8 cellular contexts compared by ENCODE assay signal in the genomic region with DNA sequence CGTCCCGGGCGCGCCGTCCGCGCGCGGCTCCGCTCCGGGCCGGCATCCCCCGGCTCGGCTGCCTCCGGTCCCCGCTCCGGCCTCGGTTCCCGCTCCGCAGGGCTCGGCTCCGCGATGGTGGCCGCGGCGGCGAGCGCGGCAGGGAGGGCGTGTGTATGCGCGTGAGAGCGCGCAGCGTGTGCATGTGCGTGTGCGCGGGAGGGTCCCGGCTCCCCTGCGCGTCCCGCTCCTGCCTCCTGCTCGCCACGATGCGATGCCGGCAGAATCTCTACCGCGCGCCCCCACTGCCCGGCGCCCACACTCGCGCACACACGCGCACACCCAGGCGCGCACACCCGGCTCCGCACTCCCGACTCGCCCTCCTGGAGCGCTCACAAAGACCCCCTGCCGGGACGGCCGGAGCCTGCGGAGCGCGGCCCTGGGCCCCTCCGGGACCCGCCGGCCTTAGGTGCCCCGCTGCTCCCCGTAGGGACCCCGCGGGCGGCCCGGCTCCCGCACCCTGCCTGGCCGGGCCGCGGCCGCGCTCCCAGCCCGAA.
A peak's percentile ranks its signal among the peaks of the same experiment; 100 is the strongest.
DNase-seq lines count a peak whose midpoint lies in the region; ATAC-seq and TF ChIP-seq lines count a peak whose summit lies in the region.

No MANE protein-coding gene starts in this region.

- peak overlapping the region; percentile 51 to 72 for H3K4me3 Mint-ChIP-seq in H9
- peak overlapping the region in 2 of 3 experiments; percentile 54 to 71 for H3K4me3 Mint-ChIP-seq in nephron
- no peak overlapping the region for H3K4me3 Mint-ChIP-seq in activated CD8-positive, alpha-beta memory T cell treated with anti-CD3 and anti-CD28 coated beads, Interleukin-2, amount 10 ng/mL, durations not matched to agents 7 days and 5 days
- no peak overlapping the region for H3K4me3 Mint-ChIP-seq in activated CD8-positive, alpha-beta T cell treated with anti-CD3 and anti-CD28 coated beads, Interleukin-2, amount 10 ng/mL, durations not matched to agents 7 days and 5 days

- H3K14ac ChIP-seq in H9 (ENCODE audit: insufficient read depth, low read length) = no peak overlapping the region

- ATAC-seq in activated CD8-positive, alpha-beta memory T cell treated with anti-CD3 and anti-CD28 coated beads, Interleukin-2, amount 10 ng/mL, durations not matched to agents 7 days and 5 days = no peak
- no peak for ATAC-seq in activated CD8-positive, alpha-beta T cell treated with anti-CD3 and anti-CD28 coated beads, Interleukin-2, amount 10 ng/mL, durations not matched to agents 7 days and 5 days

- peak overlapping the region; percentile 93 for H3K4me3 ChIP-seq in A673 (ENCODE audit: low read depth, low read length, poor library complexity, severe bottlenecking)
- peak overlapping the region in 2 of 3 experiments; percentile 11 to 28 for H3K4me3 ChIP-seq in mammary epithelial cell (replicated peaks in 1 of 3; ENCODE audit: insufficient read depth in 1 of 3, low read depth in 2 of 3, low read length in 3 of 3)

- no peaks in the 10 kb centered on the region for H3K79me1 ChIP-seq in H9 (ENCODE audit: insufficient read depth, low read depth, low read length, poor library complexity, severe bottlenecking)

- H2AFZ ChIP-seq in H9 (ENCODE audit: low read length) = no peak overlapping the region
- H2AFZ ChIP-seq in mammary epithelial cell (ENCODE audit: low read depth, low read length) = peak overlapping the region; percentile 21

- H3K4ac ChIP-seq in H9 (ENCODE audit: low read depth, low read length) = no peak overlapping the region

- no peak overlapping the region for H4K5ac ChIP-seq in H9 (ENCODE audit: insufficient read length, low read depth, low read length)

- in situ Hi-C loops in mammary epithelial cell (cut with MboI; ENCODE audit: low sequenced_read_pairs in 2 of 2) = loop anchor here (25.0 kb wide), 2 partner anchors 182 to 707 kb away; a partner anchor contains a TSS

- H3K23ac ChIP-seq in H9 (ENCODE audit: insufficient read length, low read depth, low read length) = no peak overlapping the region

- H3K23me2 ChIP-seq in H9 (ENCODE audit: insufficient read length, low read depth, low read length, poor library complexity, severe bottlenecking) = no peaks in the 10 kb centered on the region

- H3K27me3 Mint-ChIP-seq in H9 (ENCODE audit: low read depth) (peaks cover 77% of the 10 kb centered on the region), nephron (ENCODE audit: low read depth) (peaks cover 74% of the 10 kb centered on the region)
- H3K27me3 Mint-ChIP-seq in activated CD8-positive, alpha-beta memory T cell treated with anti-CD3 and anti-CD28 coated beads, Interleukin-2, amount 10 ng/mL, durations not matched to agents 7 days and 5 days = peaks cover 47% of the 10 kb centered on the region
- H3K27me3 Mint-ChIP-seq in activated CD8-positive, alpha-beta T cell treated with anti-CD3 and anti-CD28 coated beads, Interleukin-2, amount 10 ng/mL, durations not matched to agents 7 days and 5 days (ENCODE audit: low read depth) = peaks cover 47% of the 10 kb centered on the region

- H4K20me1 ChIP-seq in H9 (ENCODE audit: control insufficient read depth, insufficient read depth, insufficient read length) (no peaks in the 10 kb centered on the region), mammary epithelial cell (ENCODE audit: insufficient read depth, low read length) (no peaks in the 10 kb centered on the region)

- dilution Hi-C loops in mammary epithelial cell (cut with HindIII; ENCODE audit: low sequenced_read_pairs) = no loop called here

- no TSS peak for BruUV-seq in A673 (replicated peaks; lab: Mats Ljungman, UMichigan)
- BruUV-seq in mammary epithelial cell (replicated peaks; lab: Mats Ljungman, UMichigan) = no TSS peak

- H3K79me2 ChIP-seq in H9 (ENCODE audit: insufficient read depth, low read length) (no peaks in the 10 kb centered on the region), mammary epithelial cell (ENCODE audit: insufficient read depth, low read length) (no peaks in the 10 kb centered on the region)

- H3K27ac ChIP-seq in A673 (ENCODE audit: low read depth, low read length, poor library complexity, severe bottlenecking) (peak overlapping the region; percentile 91), H9 (ENCODE audit: insufficient read length, low read depth, low read length) (no peak overlapping the region), mammary epithelial cell (ENCODE audit: insufficient read depth, low read depth, low read length) (no peak overlapping the region)

- no peak for TF ChIP-seq CTCF in A673 (conservative IDR thresholded peaks at IDR 0.05; ENCODE audit: low read depth, low read length)
- TF ChIP-seq CTCF in H9 (conservative IDR thresholded peaks at IDR 0.05) = no peak
- no peak for TF ChIP-seq CTCF in mammary epithelial cell (conservative IDR thresholded peaks at IDR 0.05 in 1 of 2, IDR thresholded peaks at IDR 0.05 in 1 of 2; ENCODE audit: extremely low read depth in 1 of 2, insufficient read depth in 1 of 2, low read depth in 1 of 2, low read length in 2 of 2)
- no peak for TF ChIP-seq CTCF in nephron (IDR thresholded peaks at IDR 0.05; ENCODE audit: unreplicated experiment in 3 of 3)

- H2BK120ac ChIP-seq in H9 (ENCODE audit: low read depth, low read length, poor library complexity, severe bottlenecking) = no peak overlapping the region

- peak overlapping the region; percentile 18 for H3K4me2 ChIP-seq in H9 (ENCODE audit: insufficient read depth, insufficient read length, low read length)
- H3K4me2 ChIP-seq in mammary epithelial cell (ENCODE audit: insufficient read depth, low read depth, low read length) = peak overlapping the region; percentile 68

- no peaks in the 10 kb centered on the region for H3K27me3 ChIP-seq in A673 (replicated peaks; ENCODE audit: insufficient read depth, low read depth, low read length, poor library complexity)
- peaks cover 22% of the 10 kb centered on the region; the same call in 1 of the 2 replicates for H3K27me3 ChIP-seq in H9 (ENCODE audit: insufficient read depth, low read length)
- peaks cover 35% of the 10 kb centered on the region for H3K27me3 ChIP-seq in mammary epithelial cell (ENCODE audit: insufficient read depth, low read length)

- DNase-seq in A673 (ENCODE audit: low spot score) = peak; percentile 81
- DNase-seq in H9 = no peak
- DNase-seq in mammary epithelial cell = peak; percentile 7
- no peak for DNase-seq in activated CD8-positive, alpha-beta memory T cell treated with anti-CD3 and anti-CD28 coated beads, Interleukin-2, amount 10 ng/mL, durations not matched to agents 7 days and 5 days
- no peak for DNase-seq in activated effector memory CD4-positive, alpha-beta T cell treated with Interleukin-2 at 50 U/mL for 16 hours
- no peak for DNase-seq in activated CD4-positive, alpha-beta T cell treated with anti-CD3 and anti-CD28 coated beads, Interleukin-2, amount 50 U/mL, for 48 hours
- DNase-seq in activated CD8-positive, alpha-beta T cell treated with anti-CD3 and anti-CD28 coated beads, Interleukin-2, amount 10 ng/mL, durations not matched to agents 7 days and 5 days = no peak

- no peak overlapping the region for H3T11ph ChIP-seq in H9 (ENCODE audit: low read length)

- H3K9ac ChIP-seq in H9 (ENCODE audit: extremely low read depth, insufficient read length, low read length) (no peak overlapping the region), mammary epithelial cell (ENCODE audit: insufficient read depth, low read length) (no peak overlapping the region)

- intact Hi-C loops in A673 (cut with micrococcal nuclease; ENCODE audit: unreplicated experiment) = loop anchor here (2.0 kb wide), 1 partner anchor 633 kb away; no protein-coding TSS in a partner anchor
- intact Hi-C loops in mammary epithelial cell (cut with micrococcal nuclease) = no loop called here

- H3K9me3 Mint-ChIP-seq in H9 (no peaks in the 10 kb centered on the region; a peak in 2 of 5 replicates), nephron (no peaks in the 10 kb centered on the region)
- no peaks in the 10 kb centered on the region for H3K9me3 Mint-ChIP-seq in activated CD8-positive, alpha-beta memory T cell treated with anti-CD3 and anti-CD28 coated beads, Interleukin-2, amount 10 ng/mL, durations not matched to agents 7 days and 5 days (ENCODE audit: low read depth)
- H3K9me3 Mint-ChIP-seq in activated CD8-positive, alpha-beta T cell treated with anti-CD3 and anti-CD28 coated beads, Interleukin-2, amount 10 ng/mL, durations not matched to agents 7 days and 5 days (ENCODE audit: insufficient read depth) = no peaks in the 10 kb centered on the region

- no peak overlapping the region for H2BK15ac ChIP-seq in H9 (ENCODE audit: low read depth, low read length)

- POLR2A ChIA-PET in A673 (lab: Charles Lee; ENCODE audit: low non-redundant PET) = no interaction called here
- POLR2A ChIA-PET in activated CD8-positive, alpha-beta T cell treated with anti-CD3 and anti-CD28 coated beads, Interleukin-2, amount 10 ng/mL, durations not matched to agents 7 days and 5 days (lab: Charles Lee) = no interaction called here

- no peak overlapping the region for H2BK12ac ChIP-seq in H9 (ENCODE audit: insufficient read length, low read depth, low read length)

- no peak overlapping the region for H4K91ac ChIP-seq in H9 (ENCODE audit: insufficient read length, low read depth, low read length)

- H2BK20ac ChIP-seq in H9 (ENCODE audit: low read depth, low read length, poor library complexity, severe bottlenecking) = no peak overlapping the region

- H3K27ac Mint-ChIP-seq in H9 = no peak overlapping the region
- no peak overlapping the region for H3K27ac Mint-ChIP-seq in nephron
- no peak overlapping the region for H3K27ac Mint-ChIP-seq in activated CD8-positive, alpha-beta memory T cell treated with anti-CD3 and anti-CD28 coated beads, Interleukin-2, amount 10 ng/mL, durations not matched to agents 7 days and 5 days
- H3K27ac Mint-ChIP-seq in activated CD8-positive, alpha-beta T cell treated with anti-CD3 and anti-CD28 coated beads, Interleukin-2, amount 10 ng/mL, durations not matched to agents 7 days and 5 days = no peak overlapping the region

- no peak overlapping the region for H3K18ac ChIP-seq in H9 (ENCODE audit: insufficient read length, low read depth, low read length)

- peaks cover 36% of the 10 kb centered on the region for H3K4me1 ChIP-seq in A673 (ENCODE audit: insufficient read depth, low read length, poor library complexity, severe bottlenecking)
- no peaks in the 10 kb centered on the region; the same call in 1 of the 2 replicates for H3K4me1 ChIP-seq in H9 (ENCODE audit: insufficient read depth, low read length)
- H3K4me1 ChIP-seq in mammary epithelial cell (ENCODE audit: insufficient read depth, low read length) = peaks cover 13% of the 10 kb centered on the region

- WGBS in H9 (ENCODE audit: extremely low coverage, insufficient read length, low lambda C conversion rate) = no CpG with 5 or more reads among the region's 84 CpGs
- 7% methylated on average over 9 of the region's 84 CpGs for WGBS in mammary epithelial cell (ENCODE audit: low coverage, missing lambda C conversion rate)

- no peaks in the 10 kb centered on the region for H3K36me3 Mint-ChIP-seq in H9 (ENCODE audit: insufficient read depth in 1 of 3, low read depth in 3 of 3)
- no peaks in the 10 kb centered on the region for H3K36me3 Mint-ChIP-seq in nephron (ENCODE audit: low read depth)
- no peaks in the 10 kb centered on the region for H3K36me3 Mint-ChIP-seq in activated CD8-positive, alpha-beta memory T cell treated with anti-CD3 and anti-CD28 coated beads, Interleukin-2, amount 10 ng/mL, durations not matched to agents 7 days and 5 days
- no peaks in the 10 kb centered on the region for H3K36me3 Mint-ChIP-seq in activated CD8-positive, alpha-beta T cell treated with anti-CD3 and anti-CD28 coated beads, Interleukin-2, amount 10 ng/mL, durations not matched to agents 7 days and 5 days (ENCODE audit: low read depth)

- H3K4me1 Mint-ChIP-seq in H9 (peaks cover 18 to 29% of the 10 kb centered on the region in 2 experiments), nephron (peaks cover 10% of the 10 kb centered on the region)
- peaks cover 2% of the 10 kb centered on the region for H3K4me1 Mint-ChIP-seq in activated CD8-positive, alpha-beta memory T cell treated with anti-CD3 and anti-CD28 coated beads, Interleukin-2, amount 10 ng/mL, durations not matched to agents 7 days and 5 days
- H3K4me1 Mint-ChIP-seq in activated CD8-positive, alpha-beta T cell treated with anti-CD3 and anti-CD28 coated beads, Interleukin-2, amount 10 ng/mL, durations not matched to agents 7 days and 5 days (ENCODE audit: low read depth) = peaks cover 6% of the 10 kb centered on the region

- H2BK5ac ChIP-seq in H9 (ENCODE audit: insufficient read length, low read length) = no peak overlapping the region

- peaks cover 6% of the 10 kb centered on the region for H3K36me3 ChIP-seq in A673 (ENCODE audit: insufficient read depth, low read length, poor library complexity, severe bottlenecking)
- H3K36me3 ChIP-seq in mammary epithelial cell (ENCODE audit: insufficient read depth, low read length) = no peaks in the 10 kb centered on the region

- H4K8ac ChIP-seq in H9 (replicated peaks; ENCODE audit: insufficient read length, low read depth, low read length) = no peak overlapping the region

- no peaks in the 10 kb centered on the region for H3K9me3 ChIP-seq in A673 (ENCODE audit: low read depth, low read length, poor library complexity, severe bottlenecking)
- H3K9me3 ChIP-seq in H9 (ENCODE audit: control insufficient read depth, low read depth, low read length) = no peaks in the 10 kb centered on the region
- no peaks in the 10 kb centered on the region for H3K9me3 ChIP-seq in mammary epithelial cell (replicated peaks; ENCODE audit: insufficient read depth, low read length)

- CTCF ChIA-PET in A673 (lab: Charles Lee) = interaction anchor here (0.6 to 1.6 kb wide), 3 partner anchors 15 to 633 kb away, joined by 3 to 7 read pairs (median 3); no protein-coding TSS in a partner anchor
- CTCF ChIA-PET in mammary epithelial cell (lab: Charles Lee; ENCODE audit: low non-redundant PET) = interaction anchor here (1.1 kb wide), 1 partner anchor 186 kb away, joined by 3 read pairs; no protein-coding TSS in a partner anchor
- CTCF ChIA-PET in activated CD8-positive, alpha-beta memory T cell treated with anti-CD3 and anti-CD28 coated beads, Interleukin-2, amount 10 ng/mL, durations not matched to agents 7 days and 5 days (lab: Charles Lee) = interaction anchor here (1.3 kb wide), 1 partner anchor 17 kb away, joined by 3 read pairs; no protein-coding TSS in a partner anchor
- CTCF ChIA-PET in activated CD8-positive, alpha-beta T cell treated with anti-CD3 and anti-CD28 coated beads, Interleukin-2, amount 10 ng/mL, durations not matched to agents 7 days and 5 days (lab: Charles Lee) = no interaction called here

- H2AK5ac ChIP-seq in H9 (ENCODE audit: insufficient read length, low read length) = no peak overlapping the region

- H3K56ac ChIP-seq in H9 (ENCODE audit: insufficient read length, low read depth, low read length) = no peak overlapping the region

Comparison
In these comparisons a context has a peak if more than half of its experiments do, and no peak if none do; other contexts are left out.
1. DNase-seq: peak in A673 (single experiment) and mammary epithelial cell (single experiment); none in H9 (single experiment), activated CD8-positive, alpha-beta memory T cell treated with anti-CD3 and anti-CD28 coated beads, Interleukin-2, amount 10 ng/mL, durations not matched to agents 7 days and 5 days (single experiment), activated effector memory CD4-positive, alpha-beta T cell treated with Interleukin-2 at 50 U/mL for 16 hours (single experiment), activated CD4-positive, alpha-beta T cell treated with anti-CD3 and anti-CD28 coated beads, Interleukin-2, amount 50 U/mL, for 48 hours (0 of 2) and activated CD8-positive, alpha-beta T cell treated with anti-CD3 and anti-CD28 coated beads, Interleukin-2, amount 10 ng/mL, durations not matched to agents 7 days and 5 days (single experiment).
2. H3K4me3 Mint-ChIP-seq: peak in H9 (2 of 2) and nephron (2 of 3); none in activated CD8-positive, alpha-beta memory T cell treated with anti-CD3 and anti-CD28 coated beads, Interleukin-2, amount 10 ng/mL, durations not matched to agents 7 days and 5 days (single experiment) and activated CD8-positive, alpha-beta T cell treated with anti-CD3 and anti-CD28 coated beads, Interleukin-2, amount 10 ng/mL, durations not matched to agents 7 days and 5 days (single experiment).